8 cellular contexts compared by ENCODE assay signal in genomic region chr15:64426845-64427465, GRCh38. TPM values are rescaled to one million over a fixed set of nuclear protein-coding genes. Genes with fewer than 3 reads are reported as not detected.
DNase-seq lines count a peak whose midpoint lies in the region; ATAC-seq and TF ChIP-seq lines count a peak whose summit lies in the region.

No MANE protein-coding gene starts in this region.

- H4K20me1 ChIP-seq in DND-41 (ENCODE audit: insufficient read depth, low read length) = no peaks in the 10 kb centered on the region

- H3K4me1 ChIP-seq in DND-41 (ENCODE audit: insufficient read depth, low read length) (peaks cover 48% of the 10 kb centered on the region), lung (ENCODE audit: control insufficient read depth in 2 of 2, insufficient read depth in 2 of 2, low read length in 2 of 2) (peaks cover 0 to 7% of the 10 kb centered on the region in 2 donors)

- H3K9me3 Mint-ChIP-seq in activated naive CD8-positive, alpha-beta T cell treated with anti-CD3 and anti-CD28 coated beads, Interleukin-2, amount 10 ng/mL, durations not matched to agents 7 days and 5 days = no peaks in the 10 kb centered on the region

- peak overlapping the region; percentile 76 for H3K27ac Mint-ChIP-seq in activated naive CD8-positive, alpha-beta T cell treated with anti-CD3 and anti-CD28 coated beads, Interleukin-2, amount 10 ng/mL, durations not matched to agents 7 days and 5 days

- no peaks in the 10 kb centered on the region for H3K27me3 Mint-ChIP-seq in activated naive CD8-positive, alpha-beta T cell treated with anti-CD3 and anti-CD28 coated beads, Interleukin-2, amount 10 ng/mL, durations not matched to agents 7 days and 5 days

- WGBS in lung, 2 donors = 76 to 78% methylated on average over 7 of the region's 7 CpGs

- no peak for ATAC-seq in DND-41 (ENCODE audit: insufficient read depth, low read depth)
- ATAC-seq in activated naive CD8-positive, alpha-beta T cell treated with anti-CD3 and anti-CD28 coated beads, Interleukin-2, amount 10 ng/mL, durations not matched to agents 7 days and 5 days (ENCODE audit: low read depth) = no peak
- ATAC-seq in lung (ENCODE audit: insufficient read depth, low FRiP score) = no peak
- ATAC-seq in HG03571 (IDR thresholded peaks at IDR 0.05; ENCODE audit: unreplicated experiment) = no peak
- no peak for ATAC-seq in Right ventricle myocardium superior (ENCODE audit: poor library complexity)
- no peak for ATAC-seq in HG03045 (IDR thresholded peaks at IDR 0.05; ENCODE audit: unreplicated experiment)

- H3K36me3 ChIP-seq in DND-41 (ENCODE audit: insufficient read depth, low read length) (peaks cover 16% of the 10 kb centered on the region), lung (ENCODE audit: control insufficient read depth in 2 of 2, insufficient read depth in 2 of 2, low read length in 2 of 2) (peaks cover 5 to 25% of the 10 kb centered on the region in 2 donors)

- peak overlapping the region; percentile 68; the same call in 1 of the 2 replicates for H3K27ac ChIP-seq in DND-41 (ENCODE audit: low read length)
- H3K27ac ChIP-seq in lung (ENCODE audit: low read depth in 1 of 2, low read length in 1 of 2) = no peak overlapping the region

- peaks cover 31% of the 10 kb centered on the region for H3K4me1 Mint-ChIP-seq in activated naive CD8-positive, alpha-beta T cell treated with anti-CD3 and anti-CD28 coated beads, Interleukin-2, amount 10 ng/mL, durations not matched to agents 7 days and 5 days

- no peaks in the 10 kb centered on the region for H3K79me2 ChIP-seq in DND-41 (ENCODE audit: insufficient read depth, low read length)

- POLR2A ChIA-PET in activated naive CD8-positive, alpha-beta T cell treated with anti-CD3 and anti-CD28 coated beads, Interleukin-2, amount 10 ng/mL, durations not matched to agents 7 days and 5 days (lab: Charles Lee) = interaction anchor here (0.7 to 2.1 kb wide), 4 partner anchors 17 to 271 kb away, joined by 3 to 6 read pairs (median 4); partner anchors contain the start of gene ZNF609

- peaks cover 25% of the 10 kb centered on the region for H3K36me3 Mint-ChIP-seq in activated naive CD8-positive, alpha-beta T cell treated with anti-CD3 and anti-CD28 coated beads, Interleukin-2, amount 10 ng/mL, durations not matched to agents 7 days and 5 days

- no peak overlapping the region for H3K4me2 ChIP-seq in DND-41 (ENCODE audit: insufficient read depth, low read length)

- DNase-seq in DND-41 (no peak), KBM-7 (peak; percentile 78), lung (ENCODE audit: low spot score) (no peak), Right ventricle myocardium superior (no peak)
- DNase-seq in activated naive CD8-positive, alpha-beta T cell treated with anti-CD3 and anti-CD28 coated beads, Interleukin-2, amount 10 ng/mL, durations not matched to agents 7 days and 5 days = no peak
- DNase-seq in activated CD4-positive, alpha-beta T cell treated with anti-CD3 and anti-CD28 coated beads, Interleukin-2, amount 50 U/mL, for 4 hours = no peak

- no peak overlapping the region for H2AFZ ChIP-seq in DND-41 (ENCODE audit: low read depth, low read length)

- H3K27me3 ChIP-seq in DND-41 (ENCODE audit: insufficient read depth, low read length, poor library complexity) = no peaks in the 10 kb centered on the region
- H3K27me3 ChIP-seq in lung (ENCODE audit: control insufficient read depth, insufficient read depth) = no peaks in the 10 kb centered on the region

- no peak overlapping the region for H3K9ac ChIP-seq in DND-41 (ENCODE audit: low read depth, low read length)

- TF ChIP-seq CTCF in DND-41 (IDR thresholded peaks at IDR 0.05; ENCODE audit: borderline replicate concordance, extremely low read depth, low read length, poor library complexity, severe bottlenecking) (peak; percentile 48), lung (IDR thresholded peaks at IDR 0.05; ENCODE audit: control extremely low read depth, extremely low read depth) (peak; percentile 8)

- H3K4me3 Mint-ChIP-seq in activated naive CD8-positive, alpha-beta T cell treated with anti-CD3 and anti-CD28 coated beads, Interleukin-2, amount 10 ng/mL, durations not matched to agents 7 days and 5 days = no peak overlapping the region

- no peaks in the 10 kb centered on the region for H3K9me3 ChIP-seq in DND-41 (ENCODE audit: insufficient read depth, low read length, severe bottlenecking)
- H3K9me3 ChIP-seq in lung (ENCODE audit: control insufficient read depth in 2 of 2, insufficient read depth in 1 of 2, low read length in 1 of 2) = no peaks in the 10 kb centered on the region

- in situ Hi-C loops in KBM-7 (cut with MboI; ENCODE audit: low pct_unique_long_range_greater_than_20kb, low sequenced_read_pairs) = no loop called here

- intact Hi-C loops in Right ventricle myocardium superior (cut with DNase I) = loop anchor here (10.0 kb wide), 1 partner anchor 228 kb away; no protein-coding TSS in a partner anchor

- H3K4me3 ChIP-seq in DND-41 (ENCODE audit: low read depth in 1 of 2, low read length in 2 of 2) = no peak overlapping the region
- H3K4me3 ChIP-seq in lung = no peak overlapping the region

RNA-seq across cellular contexts. Expression of gene ZNF609, which starts 33.4 kb away (rescaled TPM):
- 10 to 100 TPM; 52.2 to 57.2 TPM for total RNA-seq in activated naive CD8-positive, alpha-beta T cell treated with anti-CD3 and anti-CD28 coated beads, Interleukin-2, amount 10 ng/mL, durations not matched to agents 7 days and 5 days
- 10 to 100 TPM; 34.3 to 54.2 TPM for total RNA-seq in lung
- polyA plus RNA-seq in lung = 1 to 10 TPM; 8.1 to 9.6 TPM
- 15.5 TPM for total RNA-seq in Right ventricle myocardium superior

RNA-seq across cellular contexts. Expression of gene TRIP4, which starts 39.3 kb away (rescaled TPM):
- total RNA-seq in activated naive CD8-positive, alpha-beta T cell treated with anti-CD3 and anti-CD28 coated beads, Interleukin-2, amount 10 ng/mL, durations not matched to agents 7 days and 5 days = 10 to 100 TPM; 23.7 to 25.7 TPM
- total RNA-seq in lung (10 to 100 TPM; 22.6 to 23.6 TPM), Right ventricle myocardium superior (13.1 TPM)
- 10 to 100 TPM; 17.0 to 23.4 TPM for polyA plus RNA-seq in lung

RNA-seq across cellular contexts. Expression of gene PCLAF, which starts 45.7 kb away (rescaled TPM):
- total RNA-seq in activated naive CD8-positive, alpha-beta T cell treated with anti-CD3 and anti-CD28 coated beads, Interleukin-2, amount 10 ng/mL, durations not matched to agents 7 days and 5 days = 100 to 1,000 TPM in 1 of 2 experiments, 10 to 100 TPM in 1; 94.2 to 110 TPM
- 1 to 10 TPM; 3.5 to 4.7 TPM for total RNA-seq in lung
- 10 to 100 TPM in 1 of 2 donors, 1 to 10 TPM in 1; 7.3 to 36.2 TPM for polyA plus RNA-seq in lung
- total RNA-seq in Right ventricle myocardium superior = 0.59 TPM

Comparison
In these comparisons a context has a peak if more than half of its experiments do, and no peak if none do; other contexts are left out.
1. RNA of gene PCLAF, which starts 45.7 kb away (total RNA-seq): 94.2 to 110 TPM in activated naive CD8-positive, alpha-beta T cell treated with anti-CD3 and anti-CD28 coated beads, Interleukin-2, amount 10 ng/mL, durations not matched to agents 7 days and 5 days; 3.5 to 4.7 TPM in lung and 0.59 TPM in Right ventricle myocardium superior (single experiment); every median in the first group is over 10 times any median in the second.